ENCODE assay signal across 11 cellular contexts in the genomic region with DNA sequence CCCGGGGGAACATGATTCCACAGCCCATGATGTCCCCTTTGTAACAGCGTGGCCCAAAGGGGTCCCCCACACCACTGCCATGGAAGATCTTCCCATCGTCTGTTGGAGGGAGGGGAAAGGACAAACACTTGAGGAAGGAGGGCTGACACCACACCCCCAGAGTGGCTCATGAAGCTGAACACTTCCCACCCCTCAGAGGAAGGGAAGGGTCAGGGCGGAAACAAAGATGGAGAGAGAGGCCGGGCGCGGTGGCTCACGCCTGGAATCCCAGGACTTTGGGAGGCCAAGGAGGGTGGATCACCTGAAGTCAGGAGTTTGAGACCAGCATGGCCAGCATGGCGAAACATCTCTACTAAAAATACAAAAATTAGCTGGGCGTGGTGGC. TPM values are rescaled to one million over a fixed set of nuclear protein-coding genes. Genes with fewer than 3 reads are reported as not detected.
DNase-seq lines count a peak whose midpoint lies in the region; ATAC-seq and TF ChIP-seq lines count a peak whose summit lies in the region.
"Had no signal": no experiment of that assay in that cellular context is flagged by ENCODE, and none has a peak within 500 bp of the region (broad histone marks: within the 10 kb centered on the region; RNA-seq: fewer than 3 reads in every experiment).

No MANE protein-coding gene starts in this region.

- peak in 2 of 3 donors; percentile 34 to 56 for DNase-seq in right cardiac atrium
- DNase-seq in stomach: peak; percentile 22
- DNase-seq in activated CD4-positive, alpha-beta T cell treated with anti-CD3 and anti-CD28 coated beads, Interleukin-2, amount 10 ng/mL, durations not matched to agents 7 days and 5 days: no peak
- DNase-seq in HuH-7.5 (ENCODE audit: low spot score): no peak
- DNase-seq: NCI-H446 treated with DMSO at 0.1 percent for 48 hours had no signal

- H3K27ac Mint-ChIP-seq in activated T-helper 17 cell treated with anti-CD3 and anti-CD28 coated beads, Interleukin-2, amount 50 U/mL, for 72 hours: peak overlapping the region; percentile 67
- no peak overlapping the region for H3K27ac Mint-ChIP-seq in activated CD4-positive, alpha-beta T cell treated with anti-CD3 and anti-CD28 coated beads, Interleukin-2, amount 10 ng/mL, durations not matched to agents 7 days and 5 days
- no peak overlapping the region for H3K27ac Mint-ChIP-seq in stimulated activated memory B cell treated with anti-CD40 and anti-IgM and Interleukin-4, amounts not matched to agents 10 μg/mL and 1 μg/mL and 100 μg/mL, for 72 hours

- H3K27me3 Mint-ChIP-seq in activated T-helper 17 cell treated with anti-CD3 and anti-CD28 coated beads, Interleukin-2, amount 50 U/mL, for 72 hours: no peaks in the 10 kb centered on the region
- no peaks in the 10 kb centered on the region for H3K27me3 Mint-ChIP-seq in activated CD4-positive, alpha-beta T cell treated with anti-CD3 and anti-CD28 coated beads, Interleukin-2, amount 10 ng/mL, durations not matched to agents 7 days and 5 days
- no peaks in the 10 kb centered on the region for H3K27me3 Mint-ChIP-seq in stimulated activated memory B cell treated with anti-CD40 and anti-IgM and Interleukin-4, amounts not matched to agents 10 μg/mL and 1 μg/mL and 100 μg/mL, for 72 hours
- H3K27me3 Mint-ChIP-seq: naive B cell had no signal

- H3K4me1 ChIP-seq in DOHH2 (ENCODE audit: control insufficient read depth, low read length): peaks cover 13% of the 10 kb centered on the region
- H3K4me1 ChIP-seq in right cardiac atrium (ENCODE audit: control insufficient read depth, insufficient read depth, low read length): peaks cover 15% of the 10 kb centered on the region
- H3K4me1 ChIP-seq in stomach: peaks cover 34 to 86% (median 60%) of the 10 kb centered on the region in 4 donors

- H3K4me3 ChIP-seq in DOHH2 (ENCODE audit: low read length) (peak overlapping the region; percentile 76), right cardiac atrium (ENCODE audit: low read length) (no peak overlapping the region), stomach (no peak overlapping the region)

- no peaks in the 10 kb centered on the region for H3K79me2 ChIP-seq in DOHH2 (ENCODE audit: control insufficient read depth, low read length)

- peaks cover 9% of the 10 kb centered on the region for H3K4me1 Mint-ChIP-seq in activated T-helper 17 cell treated with anti-CD3 and anti-CD28 coated beads, Interleukin-2, amount 50 U/mL, for 72 hours
- peaks cover 5% of the 10 kb centered on the region for H3K4me1 Mint-ChIP-seq in activated CD4-positive, alpha-beta T cell treated with anti-CD3 and anti-CD28 coated beads, Interleukin-2, amount 10 ng/mL, durations not matched to agents 7 days and 5 days
- peaks cover 10% of the 10 kb centered on the region for H3K4me1 Mint-ChIP-seq in stimulated activated memory B cell treated with anti-CD40 and anti-IgM and Interleukin-4, amounts not matched to agents 10 μg/mL and 1 μg/mL and 100 μg/mL, for 72 hours

- TF ChIP-seq CTCF in DOHH2 (IDR thresholded peaks at IDR 0.05; ENCODE audit: low read depth, low read length, poor library complexity, severe bottlenecking): no peak
- TF ChIP-seq CTCF in stomach (IDR thresholded peaks at IDR 0.05): no peak

- H4K20me1 ChIP-seq in DOHH2 (ENCODE audit: control insufficient read depth, insufficient read depth, low read depth, low read length): no peaks in the 10 kb centered on the region

- no peaks in the 10 kb centered on the region for H3K9me3 ChIP-seq in DOHH2 (ENCODE audit: control insufficient read depth, insufficient read depth, low read length)
- no peaks in the 10 kb centered on the region for H3K9me3 ChIP-seq in right cardiac atrium (ENCODE audit: control insufficient read depth, low read length)
- no peaks in the 10 kb centered on the region for H3K9me3 ChIP-seq in stomach

- WGBS in right cardiac atrium: 71% methylated on average over 10 of the region's 10 CpGs
- 86 to 91% (median 87%) methylated on average over 10 of the region's 10 CpGs for WGBS in stomach, 5 donors

- H3K36me3 ChIP-seq in DOHH2 (ENCODE audit: control insufficient read depth, low read length): peaks cover 26% of the 10 kb centered on the region
- peaks cover 43 to 100% (median 97%) of the 10 kb centered on the region in 4 donors for H3K36me3 ChIP-seq in stomach

- H3K27me3 ChIP-seq in DOHH2 (ENCODE audit: control insufficient read depth, low read length): no peaks in the 10 kb centered on the region
- H3K27me3 ChIP-seq in right cardiac atrium (ENCODE audit: control insufficient read depth, insufficient read depth): no peaks in the 10 kb centered on the region
- H3K27me3 ChIP-seq in stomach: no peaks in the 10 kb centered on the region

- CTCF ChIA-PET in activated CD4-positive, alpha-beta T cell treated with anti-CD3 and anti-CD28 coated beads, Interleukin-2, amount 10 ng/mL, durations not matched to agents 7 days and 5 days (lab: Charles Lee): interaction anchor here (0.6 to 6.5 kb wide), 19 partner anchors 9 to 442 kb away, joined by 3 to 99 read pairs (median 6); a partner anchor contains a TSS

- H3K27ac ChIP-seq in DOHH2 (ENCODE audit: low read depth, low read length) (no peak overlapping the region), right cardiac atrium (ENCODE audit: low read length) (peak overlapping the region; percentile 76), stomach (peak overlapping the region in 4 of 5 donors; percentile 67 to 81 (median 74))

- no peaks in the 10 kb centered on the region for H3K9me3 Mint-ChIP-seq in activated T-helper 17 cell treated with anti-CD3 and anti-CD28 coated beads, Interleukin-2, amount 50 U/mL, for 72 hours
- no peaks in the 10 kb centered on the region for H3K9me3 Mint-ChIP-seq in activated CD4-positive, alpha-beta T cell treated with anti-CD3 and anti-CD28 coated beads, Interleukin-2, amount 10 ng/mL, durations not matched to agents 7 days and 5 days
- no peaks in the 10 kb centered on the region for H3K9me3 Mint-ChIP-seq in stimulated activated memory B cell treated with anti-CD40 and anti-IgM and Interleukin-4, amounts not matched to agents 10 μg/mL and 1 μg/mL and 100 μg/mL, for 72 hours
- H3K9me3 Mint-ChIP-seq: naive B cell had no signal

- no peaks in the 10 kb centered on the region for H3F3A ChIP-seq in DOHH2 (ENCODE audit: control insufficient read depth, insufficient read depth)

- peak overlapping the region; percentile 84 for H3K4me2 ChIP-seq in DOHH2 (ENCODE audit: low read length)

- no peaks in the 10 kb centered on the region for H3K9me2 ChIP-seq in DOHH2 (replicated peaks; ENCODE audit: control insufficient read depth, low read length)

- no peak for ATAC-seq in activated T-helper 17 cell treated with anti-CD3 and anti-CD28 coated beads, Interleukin-2, amount 50 U/mL, for 72 hours (replicated peaks)
- ATAC-seq in right cardiac atrium (no peak), GM18502 (IDR thresholded peaks at IDR 0.05; ENCODE audit: poor library complexity, unreplicated experiment) (no peak)
- no peak for ATAC-seq in stimulated activated memory B cell treated with anti-CD40 and anti-IgM and Interleukin-4, amounts not matched to agents 10 μg/mL and 1 μg/mL and 100 μg/mL, for 72 hours

- H3K36me3 Mint-ChIP-seq in activated T-helper 17 cell treated with anti-CD3 and anti-CD28 coated beads, Interleukin-2, amount 50 U/mL, for 72 hours (ENCODE audit: low read depth): peaks cover 65% of the 10 kb centered on the region
- H3K36me3 Mint-ChIP-seq in activated CD4-positive, alpha-beta T cell treated with anti-CD3 and anti-CD28 coated beads, Interleukin-2, amount 10 ng/mL, durations not matched to agents 7 days and 5 days (ENCODE audit: low read depth): peaks cover 14% of the 10 kb centered on the region
- H3K36me3 Mint-ChIP-seq in stimulated activated memory B cell treated with anti-CD40 and anti-IgM and Interleukin-4, amounts not matched to agents 10 μg/mL and 1 μg/mL and 100 μg/mL, for 72 hours: peaks cover 52% of the 10 kb centered on the region

- no peak overlapping the region for H3K4me3 Mint-ChIP-seq in activated T-helper 17 cell treated with anti-CD3 and anti-CD28 coated beads, Interleukin-2, amount 50 U/mL, for 72 hours
- no peak overlapping the region for H3K4me3 Mint-ChIP-seq in activated CD4-positive, alpha-beta T cell treated with anti-CD3 and anti-CD28 coated beads, Interleukin-2, amount 10 ng/mL, durations not matched to agents 7 days and 5 days
- H3K4me3 Mint-ChIP-seq in stimulated activated memory B cell treated with anti-CD40 and anti-IgM and Interleukin-4, amounts not matched to agents 10 μg/mL and 1 μg/mL and 100 μg/mL, for 72 hours: no peak overlapping the region
- H3K4me3 Mint-ChIP-seq: naive B cell had no signal

- TF ChIP-seq POLR2A in stomach (IDR thresholded peaks at IDR 0.05): no peak

- POLR2A ChIA-PET in activated CD4-positive, alpha-beta T cell treated with anti-CD3 and anti-CD28 coated beads, Interleukin-2, amount 10 ng/mL, durations not matched to agents 7 days and 5 days (lab: Charles Lee): interaction anchor here (1.1 kb wide), 1 partner anchor 10 kb away, joined by 14 read pairs; no protein-coding TSS in a partner anchor

- TF ChIP-seq EP300 in stomach (IDR thresholded peaks at IDR 0.05): no peak

- intact Hi-C loops in right cardiac atrium (cut with DNase I): loop anchor here (2.0 to 10.0 kb wide), 4 partner anchors 32 to 131 kb away; no protein-coding TSS in a partner anchor
- intact Hi-C loops in stomach (cut with DNase I; ENCODE audit: low total_unique reads): loop anchor here (5.0 kb wide), 2 partner anchors 36 to 131 kb away; a partner anchor contains a TSS

RNA-seq across cellular contexts. Expression of a gene that starts 12.6 kb away (rescaled TPM):
- 10 to 100 TPM; 25.4 to 28.8 TPM for total RNA-seq in activated T-helper 17 cell treated with anti-CD3 and anti-CD28 coated beads, Interleukin-2, amount 50 U/mL, for 72 hours
- total RNA-seq in right cardiac atrium (10 to 100 TPM; 40.8 to 59.6 (median 47.1) TPM), stomach (10 to 100 TPM; 17.8 to 99.8 (median 50.9) TPM)
- polyA plus RNA-seq in right cardiac atrium (29.4 TPM), stomach (10 to 100 TPM; 26.3 to 30.5 (median 29.8) TPM)
- total RNA-seq in activated CD4-positive, alpha-beta T cell treated with anti-CD3 and anti-CD28 coated beads, Interleukin-2, amount 10 ng/mL, durations not matched to agents 7 days and 5 days: 10 to 100 TPM; 19.0 to 20.2 TPM

RNA-seq across cellular contexts. Expression of a gene that starts 16.7 kb away (rescaled TPM):
- total RNA-seq in activated T-helper 17 cell treated with anti-CD3 and anti-CD28 coated beads, Interleukin-2, amount 50 U/mL, for 72 hours: 1 to 10 TPM in 1 of 2 donors, under 1 TPM in 1; 0.69 to 4.6 TPM
- 100 to 1,000 TPM; 104 to 145 (median 116) TPM for total RNA-seq in right cardiac atrium
- polyA plus RNA-seq in right cardiac atrium: 155 TPM
- total RNA-seq in stomach: 100 to 1,000 TPM in 2 of 5 donors, 10 to 100 TPM in 3; 38.5 to 164 (median 44.2) TPM
- 100 to 1,000 TPM in 1 of 3 donors, 10 to 100 TPM in 2; 71.0 to 104 (median 76.5) TPM for polyA plus RNA-seq in stomach
- 1 to 10 TPM in 1 of 2 experiments, under 1 TPM in 1; 0.92 to 1.8 TPM for total RNA-seq in activated CD4-positive, alpha-beta T cell treated with anti-CD3 and anti-CD28 coated beads, Interleukin-2, amount 10 ng/mL, durations not matched to agents 7 days and 5 days

RNA-seq across cellular contexts. Expression of a gene that starts 30.9 kb away (rescaled TPM):
- total RNA-seq in activated T-helper 17 cell treated with anti-CD3 and anti-CD28 coated beads, Interleukin-2, amount 50 U/mL, for 72 hours: 1 to 10 TPM in 1 of 2 donors, under 1 TPM in 1; 0.45 to 6.0 TPM
- total RNA-seq in right cardiac atrium (100 to 1,000 TPM in 3 of 4 donors, 10 to 100 TPM in 1; 49.7 to 178 (median 146) TPM), stomach (100 to 1,000 TPM in 2 of 5 donors, 10 to 100 TPM in 3; 22.6 to 388 (median 95.1) TPM)
- polyA plus RNA-seq in right cardiac atrium (130 TPM), stomach (100 to 1,000 TPM in 1 of 3 donors, 10 to 100 TPM in 2; 30.6 to 124 (median 54.7) TPM)
- under 1 TPM in 1 of 2 experiments, not detected in 1; 0.37 TPM for total RNA-seq in activated CD4-positive, alpha-beta T cell treated with anti-CD3 and anti-CD28 coated beads, Interleukin-2, amount 10 ng/mL, durations not matched to agents 7 days and 5 days

RNA-seq across cellular contexts. Expression of a gene that starts 36.7 kb away (rescaled TPM):
- 1 to 10 TPM in 1 of 2 donors, under 1 TPM in 1; 0.28 to 1.1 TPM for total RNA-seq in activated T-helper 17 cell treated with anti-CD3 and anti-CD28 coated beads, Interleukin-2, amount 50 U/mL, for 72 hours
- total RNA-seq in right cardiac atrium (under 1 TPM in 2 of 4 donors, not detected in 2; 0.17 to 0.18 TPM), stomach (under 1 TPM in 1 of 5 donors, not detected in 4; 0.92 TPM)
- polyA plus RNA-seq in right cardiac atrium (0.07 TPM), stomach (under 1 TPM in 1 of 3 donors, not detected in 2; 0.28 TPM)
- 1 to 10 TPM; 1.0 to 1.7 TPM for total RNA-seq in activated CD4-positive, alpha-beta T cell treated with anti-CD3 and anti-CD28 coated beads, Interleukin-2, amount 10 ng/mL, durations not matched to agents 7 days and 5 days
- total RNA-seq: epithelial cell of proximal tubule had no signal

Comparison
In these comparisons a context has a peak if more than half of its experiments do, and no peak if none do; other contexts are left out.
1. DNase-seq: peak in right cardiac atrium (2 of 3) and stomach (single experiment); none in activated CD4-positive, alpha-beta T cell treated with anti-CD3 and anti-CD28 coated beads, Interleukin-2, amount 10 ng/mL, durations not matched to agents 7 days and 5 days (single experiment) and HuH-7.5 (single experiment).
2. RNA of a gene that starts 16.7 kb away (total RNA-seq): 104 to 145 TPM in right cardiac atrium and 38.5 to 164 TPM in stomach; 0.69 to 4.6 TPM in activated T-helper 17 cell treated with anti-CD3 and anti-CD28 coated beads, Interleukin-2, amount 50 U/mL, for 72 hours and 0.92 to 1.8 TPM in activated CD4-positive, alpha-beta T cell treated with anti-CD3 and anti-CD28 coated beads, Interleukin-2, amount 10 ng/mL, durations not matched to agents 7 days and 5 days; every median in the first group is over 4 times any median in the second.